28 cellular contexts compared by ENCODE assay signal in the genomic region with DNA sequence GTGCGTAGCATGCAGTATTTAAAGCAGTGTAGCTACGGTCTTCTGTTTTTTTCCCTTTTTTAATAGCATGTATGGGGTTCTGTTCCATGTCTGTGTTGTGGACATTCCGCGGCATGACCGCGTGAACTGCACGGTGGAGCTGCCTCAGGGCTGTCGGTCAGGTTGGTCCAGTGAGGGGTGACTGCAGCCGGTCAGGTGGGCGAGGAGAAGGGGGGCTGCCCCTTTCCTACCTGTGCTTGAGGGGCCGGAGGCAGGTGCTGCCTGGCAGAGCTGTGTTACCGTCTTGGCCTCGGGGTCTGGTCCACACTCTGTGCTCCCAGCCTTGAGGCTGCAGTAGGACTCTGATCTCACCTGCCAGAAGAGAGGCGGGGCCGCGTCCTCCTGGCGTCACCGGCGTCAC. TPM values are rescaled to one million over a fixed set of nuclear protein-coding genes. Genes with fewer than 3 reads are reported as not detected.
DNase-seq lines count a peak whose midpoint lies in the region; ATAC-seq, FAIRE-seq and TF ChIP-seq lines count a peak whose summit lies in the region.
"Had no signal": no experiment of that assay in that cellular context is flagged by ENCODE, and none has a peak within 500 bp of the region (broad histone marks: within the 10 kb centered on the region; RNA-seq: fewer than 3 reads in every experiment).

No MANE protein-coding gene starts in this region.

- H3K36me3 ChIP-seq in stomach (peaks cover 72 to 95% (median 92%) of the 10 kb centered on the region in 4 donors), uterus (no peaks in the 10 kb centered on the region)

- FAIRE-seq in HTR-8/SVneo (lab: Jason Lieb, UNC), result peak; percentile 74
- FAIRE-seq: A549, GM12878 had no signal

- 91% methylated on average over 19 of the region's 19 CpGs for WGBS in right cardiac atrium
- WGBS in stomach, 5 donors, result 75 to 94% (median 87%) methylated on average over 17 to 19 of the region's 19 CpGs

- DNase-seq in right cardiac atrium (peak in 2 of 3 donors; percentile 40 to 53), Right ventricle myocardium superior (no peak), HTR-8/SVneo (ENCODE audit: insufficient read length, low spot score) (no peak), epidermal melanocyte (ENCODE audit: insufficient read length, low spot score) (peak; percentile 12), stomach (no peak), uterus (no peak)
- DNase-seq: CD8-positive, alpha-beta T cell; DMS 273 treated with DMSO at 0.1 percent for 48 hours; DMS79; EL; GDM1; GOT3; HCEC 1CT; Karpas-422; NCI-H1092; NCI-H1417 treated with DMSO at 0.1 percent for 48 hours; NCI-H1694 treated with DMSO at 0.1 percent for 48 hours; NCI-H2081 treated with DMSO at 0.1 percent for 48 hours; NCI-H2171; NCI-H226; NCI-H510A; NCI-H69; SK-N-SH had no signal

- TF ChIP-seq POLR2A in stomach (IDR thresholded peaks at IDR 0.05) (no peak), uterus (IDR thresholded peaks at IDR 0.05) (no peak)

- TF ChIP-seq EP300 in stomach (IDR thresholded peaks at IDR 0.05), result no peak

- H3K27me3 ChIP-seq in right cardiac atrium (ENCODE audit: control insufficient read depth, insufficient read depth) (no peaks in the 10 kb centered on the region), stomach (no peaks in the 10 kb centered on the region), uterus (no peaks in the 10 kb centered on the region)

- H3K27ac ChIP-seq in right cardiac atrium (ENCODE audit: low read length) (no peak overlapping the region), stomach (peak overlapping the region in 4 of 5 donors; percentile 29 to 64 (median 48)), uterus (no peak overlapping the region)
- H3K27ac ChIP-seq: A549, C4-2B had no signal

- TF ChIP-seq CTCF in stomach (IDR thresholded peaks at IDR 0.05) (no peak), uterus (IDR thresholded peaks at IDR 0.05) (no peak)

- no peaks in the 10 kb centered on the region for H3K4me1 ChIP-seq in right cardiac atrium (ENCODE audit: control insufficient read depth, insufficient read depth, low read length)
- peaks cover 6 to 20% (median 15%) of the 10 kb centered on the region in 4 donors for H3K4me1 ChIP-seq in stomach
- no peaks in the 10 kb centered on the region for H3K4me1 ChIP-seq in uterus
- H3K4me1 ChIP-seq: A549 had no signal

- ATAC-seq in right cardiac atrium (no peak), Right ventricle myocardium superior (ENCODE audit: poor library complexity) (no peak), GM21723 (IDR thresholded peaks at IDR 0.05; ENCODE audit: unreplicated experiment) (no peak)
- ATAC-seq: A549; CD8-positive, alpha-beta T cell; GM12878; Panc1 had no signal

- H3K4me3 ChIP-seq in right cardiac atrium (ENCODE audit: low read length), result no peak overlapping the region
- H3K4me3 ChIP-seq in stomach, result peak overlapping the region in 1 of 4 donors; percentile 9
- no peak overlapping the region for H3K4me3 ChIP-seq in uterus
- H3K4me3 ChIP-seq: A549, GM12878 had no signal

- intact Hi-C loops in right cardiac atrium (cut with DNase I) (no loop called here), Right ventricle myocardium superior (cut with DNase I) (no loop called here), stomach (cut with DNase I; ENCODE audit: low total_unique reads) (no loop called here), uterus (cut with DNase I; ENCODE audit: low total_unique reads) (no loop called here)

- H3K9me3 ChIP-seq in right cardiac atrium (ENCODE audit: control insufficient read depth, low read length) (no peaks in the 10 kb centered on the region), stomach (no peaks in the 10 kb centered on the region), uterus (no peaks in the 10 kb centered on the region)
- H3K9me3 ChIP-seq: A549, SK-N-SH had no signal

RNA-seq across cellular contexts. Expression of a gene that starts 24.5 kb away (rescaled TPM):
- 10 to 100 TPM; 35.5 to 47.0 (median 44.0) TPM for total RNA-seq in right cardiac atrium
- polyA plus RNA-seq in right cardiac atrium, result 36.5 TPM
- total RNA-seq in Right ventricle myocardium superior, result 54.4 TPM
- total RNA-seq in stomach, result 100 to 1,000 TPM in 1 of 5 donors, 10 to 100 TPM in 4; 20.9 to 107 (median 36.8) TPM
- polyA plus RNA-seq in stomach, result 10 to 100 TPM; 17.7 to 60.5 (median 24.0) TPM
- total RNA-seq in uterus, result 10 to 100 TPM; 21.8 to 64.6 (median 23.5) TPM

RNA-seq across cellular contexts. Expression of a gene that starts 36.8 kb away (rescaled TPM):
- total RNA-seq in right cardiac atrium, result 10 to 100 TPM; 43.1 to 51.0 (median 49.9) TPM
- polyA plus RNA-seq in right cardiac atrium, result 32.2 TPM
- total RNA-seq in Right ventricle myocardium superior, result 42.3 TPM
- total RNA-seq in stomach, result 10 to 100 TPM; 23.7 to 60.1 (median 52.7) TPM
- polyA plus RNA-seq in stomach, result 10 to 100 TPM; 23.1 to 26.4 (median 25.6) TPM
- total RNA-seq in uterus, result 10 to 100 TPM; 10.9 to 39.8 (median 25.6) TPM

RNA-seq across cellular contexts. Expression of a gene that starts 38.0 kb away (rescaled TPM):
- total RNA-seq in right cardiac atrium (10 to 100 TPM; 12.3 to 16.1 (median 13.6) TPM), Right ventricle myocardium superior (11.3 TPM), stomach (10 to 100 TPM in 2 of 5 donors, 1 to 10 TPM in 3; 6.1 to 12.1 (median 9.2) TPM), uterus (10 to 100 TPM in 3 of 4 donors, 1 to 10 TPM in 1; 4.7 to 23.3 (median 17.4) TPM)
- polyA plus RNA-seq in right cardiac atrium (9.8 TPM), stomach (1 to 10 TPM; 3.5 to 7.6 (median 6.3) TPM)

RNA-seq across cellular contexts. Expression of a gene that starts 47.7 kb away (rescaled TPM):
- 1 to 10 TPM; 3.3 to 4.9 (median 3.8) TPM for total RNA-seq in right cardiac atrium
- 4.8 TPM for polyA plus RNA-seq in right cardiac atrium
- total RNA-seq in Right ventricle myocardium superior, result 6.0 TPM
- total RNA-seq in stomach, result 10 to 100 TPM in 2 of 5 donors, 1 to 10 TPM in 3; 2.9 to 68.1 (median 9.4) TPM
- 1 to 10 TPM; 4.9 to 6.6 (median 6.3) TPM for polyA plus RNA-seq in stomach
- 1 to 10 TPM in 2 of 4 donors, under 1 TPM in 1, not detected in 1; 0.83 to 7.6 (median 1.2) TPM for total RNA-seq in uterus
- polyA plus RNA-seq: A549 had no signal

RNA-seq across cellular contexts. Expression of a gene that starts 49.2 kb away (rescaled TPM):
- total RNA-seq in right cardiac atrium (10 to 100 TPM; 42.5 to 44.7 (median 43.5) TPM), Right ventricle myocardium superior (45.3 TPM), stomach (10 to 100 TPM; 30.4 to 67.4 (median 39.7) TPM), uterus (10 to 100 TPM; 28.5 to 73.0 (median 69.6) TPM)
- polyA plus RNA-seq in right cardiac atrium (29.6 TPM), stomach (10 to 100 TPM; 27.0 to 44.2 (median 39.6) TPM)

Comparison
In these comparisons a context has a peak if more than half of its experiments do, and no peak if none do; other contexts are left out.
1. DNase-seq: peak in right cardiac atrium (2 of 3) and epidermal melanocyte (single experiment); none in Right ventricle myocardium superior (single experiment), HTR-8/SVneo (single experiment), stomach (single experiment) and uterus (0 of 2).
2. H3K27ac ChIP-seq: peak in stomach (4 of 5); none in right cardiac atrium (single experiment) and uterus (0 of 2).